Comparison of ENCODE assay signal across 10 cellular contexts in the genomic region with DNA sequence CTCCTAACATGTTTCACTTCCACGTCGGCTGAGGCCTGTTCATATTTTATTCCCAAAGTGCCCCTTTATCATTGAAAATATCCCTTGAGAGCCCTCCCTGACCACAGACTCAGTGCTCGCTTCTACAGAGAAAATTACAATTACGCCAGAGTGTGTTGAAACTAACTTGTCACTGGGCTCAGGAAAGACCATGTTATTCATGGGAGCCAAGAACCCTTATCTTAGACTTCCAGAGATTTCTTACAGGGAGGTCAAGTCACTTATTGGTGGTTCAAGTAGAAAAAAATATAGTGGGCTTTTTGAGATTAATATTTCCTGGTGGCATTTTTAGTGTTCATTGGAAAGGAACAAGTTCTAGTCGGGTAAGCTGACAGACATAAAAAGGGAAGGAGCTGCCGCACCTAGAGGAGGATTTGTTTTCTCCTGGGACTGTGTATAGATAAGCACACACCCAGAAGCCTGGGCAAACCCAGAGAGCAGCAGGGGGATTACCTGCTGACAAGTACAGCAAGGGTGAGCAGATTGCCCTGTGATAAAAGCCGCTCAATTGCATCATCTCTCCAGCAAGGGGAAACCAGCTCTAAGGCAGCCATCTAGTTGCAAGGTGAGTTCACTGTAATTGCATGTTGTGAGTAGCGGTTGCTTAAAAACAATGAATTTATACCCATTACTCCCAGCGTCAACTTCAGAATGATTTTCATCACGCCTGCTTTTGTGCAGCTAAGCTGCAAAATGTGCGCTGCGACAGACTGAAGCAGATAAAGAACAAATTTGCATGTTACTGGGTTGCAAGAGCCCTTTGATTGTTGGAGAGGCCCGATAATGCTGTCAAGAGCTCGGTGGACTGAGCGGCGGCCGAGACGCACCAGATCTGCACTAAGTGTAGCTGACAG. TPM values are rescaled to one million over a fixed set of nuclear protein-coding genes. Genes with fewer than 3 reads are reported as not detected.
DNase-seq lines count a peak whose midpoint lies in the region; ATAC-seq, FAIRE-seq and TF ChIP-seq lines count a peak whose summit lies in the region.
"Had no signal": no experiment of that assay in that cellular context is flagged by ENCODE, and none has a peak within 500 bp of the region (broad histone marks: within the 10 kb centered on the region; RNA-seq: fewer than 3 reads in every experiment).

No MANE protein-coding gene starts in this region.

- H3K4me3 ChIP-seq in K562 (no peak overlapping the region), smooth muscle cell (peak overlapping the region; percentile 28), gastroesophageal sphincter (no peak overlapping the region)
- H3K4me3 ChIP-seq: SK-N-MC had no signal

- POLR2A ChIA-PET in K562 (lab: Yijun Ruan, JAX) = interaction anchor here (1.9 to 2.5 kb wide), 2 partner anchors 11 to 184 kb away, joined by 4 to 9 read pairs; no protein-coding TSS in a partner anchor

- TF ChIP-seq RAD21 in Ishikawa (IDR thresholded peaks at IDR 0.05; ENCODE audit: low read depth) (no peak), K562 (CRISPR knock-in tag; conservative IDR thresholded peaks at IDR 0.05 in 1 of 2, IDR thresholded peaks at IDR 0.05 in 1 of 2) (peak in 1 of 2 experiments; percentile 28; a peak in 1 of 4 replicates)

- peaks cover 12% of the 10 kb centered on the region for H3F3A ChIP-seq in smooth muscle cell (ENCODE audit: low read depth)

- BruUV-seq in K562 (replicated peaks; lab: Mats Ljungman, UMichigan) = no TSS peak

- CTCF ChIA-PET in K562 (lab: Yijun Ruan, JAX; ENCODE audit: low intra/inter-chr PET ratio) = interaction anchor here (0.6 kb wide), 1 partner anchor 251 kb away, joined by 4 read pairs; no protein-coding TSS in a partner anchor

- TF ChIP-seq POLR2A in K562 (conservative IDR thresholded peaks at IDR 0.05) (no peak), gastroesophageal sphincter (IDR thresholded peaks at IDR 0.05) (no peak)

- 0% methylated on average over 18 of the region's 18 CpGs for WGBS in K562 (ENCODE audit: insufficient coverage, low coverage, missing lambda C conversion rate)
- WGBS in smooth muscle cell (ENCODE audit: low lambda C conversion rate) = 40% methylated on average over 18 of the region's 18 CpGs
- 75 to 78% methylated on average over 14 to 15 of the region's 18 CpGs for WGBS in gastroesophageal sphincter (ENCODE audit: low coverage in 1 of 2), 2 donors

- TF ChIP-seq EP300 in Ishikawa (IDR thresholded peaks at IDR 0.05; ENCODE audit: borderline replicate concordance) (no peak), K562 (IDR thresholded peaks at IDR 0.05; ENCODE audit: low read length) (peak; percentile 56), gastroesophageal sphincter (IDR thresholded peaks at IDR 0.05) (no peak)

- ATAC-seq in Right ventricle myocardium superior (ENCODE audit: poor library complexity) (peak; percentile 87), K562 (peak; percentile 91), gastroesophageal sphincter (no peak)

- no peak for FAIRE-seq in K562 (lab: Jason Lieb, UNC)
- FAIRE-seq: G401.6 had no signal

- H3K4me2 ChIP-seq in K562 (ENCODE audit: insufficient read depth, low read length) = peak overlapping the region; percentile 67
- H3K4me2 ChIP-seq in smooth muscle cell = peak overlapping the region; percentile 71

- intact Hi-C loops in Right ventricle myocardium superior (cut with DNase I) = no loop called here
- intact Hi-C loops in cardiac septum (cut with DNase I) = no loop called here
- intact Hi-C loops in K562 (cut with micrococcal nuclease) = loop anchor here (10.0 kb wide), 2 partner anchors 522 to 972 kb away; no protein-coding TSS in a partner anchor
- intact Hi-C loops in activated T-helper 1 cell treated with anti-CD3 and anti-CD28 coated beads, Interleukin-12 subunit alpha, Interleukin-12 subunit beta, Interleukin-2, Interleukin-4 antibody, amounts not matched to agents 30 ng/mL and 10 ng/mL and 1 ng/mL, durations not matched to agents 14 hours and 24 hours and 36 hours (cut with micrococcal nuclease) = no loop called here

- DNase-seq in Right ventricle myocardium superior = peak; percentile 47
- DNase-seq in cardiac septum (ENCODE audit: low spot score) = no peak
- peak; percentile 5 to 64 (median 28) for DNase-seq in K562 (ENCODE audit: extremely low read depth in 1 of 4, low spot score in 3 of 4)
- DNase-seq in smooth muscle cell (lab: John Stamatoyannopoulos, UW; ENCODE audit: unreplicated experiment) = no peak
- no peak for DNase-seq in activated T-helper 1 cell treated with anti-CD3 and anti-CD28 coated beads, Interleukin-12 subunit alpha, Interleukin-12 subunit beta, Interleukin-2, Interleukin-4 antibody, amounts not matched to agents 30 ng/mL and 10 ng/mL and 1 ng/mL, durations not matched to agents 14 hours and 24 hours and 36 hours (ENCODE audit: low spot score)
- DNase-seq in GDM1 (lab: John Stamatoyannopoulos, UW) = no peak

- peaks cover 0 to 6% of the 10 kb centered on the region in 2 experiments; a peak in 4 of 5 replicates for H3K4me1 ChIP-seq in K562 (replicated peaks in 1 of 2; ENCODE audit: control insufficient read depth in 2 of 2, insufficient read depth in 2 of 2, low read length in 2 of 2)
- H3K4me1 ChIP-seq in smooth muscle cell (ENCODE audit: low read depth) = peaks cover 12% of the 10 kb centered on the region
- no peaks in the 10 kb centered on the region for H3K4me1 ChIP-seq in gastroesophageal sphincter

- H3K4me3 Mint-ChIP-seq in activated T-helper 1 cell treated with anti-CD3 and anti-CD28 coated beads, Interleukin-12 subunit alpha, Interleukin-12 subunit beta, Interleukin-2, Interleukin-4 antibody, amounts not matched to agents 30 ng/mL and 10 ng/mL and 1 ng/mL, durations not matched to agents 14 hours and 24 hours and 36 hours = no peak overlapping the region

- in situ Hi-C loops in K562 (cut with MboI) = no loop called here

- no peak overlapping the region; a peak in 1 of 4 replicates for H3K9ac ChIP-seq in K562 (ENCODE audit: insufficient read depth in 1 of 2, low read depth in 2 of 2, low read length in 2 of 2)
- no peak overlapping the region for H3K9ac ChIP-seq in smooth muscle cell (ENCODE audit: low read depth)

- no peak overlapping the region for H3K27ac Mint-ChIP-seq in activated T-helper 1 cell treated with anti-CD3 and anti-CD28 coated beads, Interleukin-12 subunit alpha, Interleukin-12 subunit beta, Interleukin-2, Interleukin-4 antibody, amounts not matched to agents 30 ng/mL and 10 ng/mL and 1 ng/mL, durations not matched to agents 14 hours and 24 hours and 36 hours

- no peaks in the 10 kb centered on the region for H3K9me1 ChIP-seq in K562 (ENCODE audit: control insufficient read depth, insufficient read depth, low read length)

- H3K4me1 Mint-ChIP-seq in activated T-helper 1 cell treated with anti-CD3 and anti-CD28 coated beads, Interleukin-12 subunit alpha, Interleukin-12 subunit beta, Interleukin-2, Interleukin-4 antibody, amounts not matched to agents 30 ng/mL and 10 ng/mL and 1 ng/mL, durations not matched to agents 14 hours and 24 hours and 36 hours (ENCODE audit: low read depth) = peaks cover 15% of the 10 kb centered on the region

- no peaks in the 10 kb centered on the region for H3K79me2 ChIP-seq in K562 (ENCODE audit: control insufficient read depth, insufficient read depth, low read length)
- H3K79me2 ChIP-seq in smooth muscle cell (ENCODE audit: low read depth) = no peaks in the 10 kb centered on the region

- H3K36me3 ChIP-seq in K562 (ENCODE audit: control insufficient read depth, insufficient read depth, low read length) (no peaks in the 10 kb centered on the region), smooth muscle cell (ENCODE audit: low read depth) (no peaks in the 10 kb centered on the region), gastroesophageal sphincter (no peaks in the 10 kb centered on the region)

- H3K9me3 ChIP-seq in K562 (replicated peaks; ENCODE audit: control insufficient read depth, insufficient read depth, low read depth, low read length) = no peaks in the 10 kb centered on the region
- H3K9me3 ChIP-seq in smooth muscle cell (replicated peaks; ENCODE audit: low read depth) = no peaks in the 10 kb centered on the region
- no peaks in the 10 kb centered on the region for H3K9me3 ChIP-seq in gastroesophageal sphincter

- H4K20me1 ChIP-seq in K562 (replicated peaks; ENCODE audit: control insufficient read depth, insufficient read depth, low read length) (no peaks in the 10 kb centered on the region), smooth muscle cell (ENCODE audit: low read depth) (no peaks in the 10 kb centered on the region)

- H2AFZ ChIP-seq in K562 (ENCODE audit: low read depth, low read length) (no peak overlapping the region), smooth muscle cell (ENCODE audit: low read depth) (peak overlapping the region; percentile 71)

- TF ChIP-seq CTCF in K562 (IDR thresholded peaks at IDR 0.05 in 2 of 3, conservative IDR thresholded peaks at IDR 0.05 in 1 of 3; ENCODE audit: insufficient read depth in 2 of 3, low read depth in 1 of 3, low read length in 3 of 3) = no peak
- TF ChIP-seq CTCF in smooth muscle cell (IDR thresholded peaks at IDR 0.05; ENCODE audit: borderline replicate concordance, insufficient read depth, poor library complexity, severe bottlenecking) = no peak
- TF ChIP-seq CTCF in gastroesophageal sphincter (IDR thresholded peaks at IDR 0.05) = no peak

- H3K27me3 Mint-ChIP-seq in activated T-helper 1 cell treated with anti-CD3 and anti-CD28 coated beads, Interleukin-12 subunit alpha, Interleukin-12 subunit beta, Interleukin-2, Interleukin-4 antibody, amounts not matched to agents 30 ng/mL and 10 ng/mL and 1 ng/mL, durations not matched to agents 14 hours and 24 hours and 36 hours (ENCODE audit: insufficient read depth) = peaks cover 2% of the 10 kb centered on the region

- no peaks in the 10 kb centered on the region for H3K36me3 Mint-ChIP-seq in activated T-helper 1 cell treated with anti-CD3 and anti-CD28 coated beads, Interleukin-12 subunit alpha, Interleukin-12 subunit beta, Interleukin-2, Interleukin-4 antibody, amounts not matched to agents 30 ng/mL and 10 ng/mL and 1 ng/mL, durations not matched to agents 14 hours and 24 hours and 36 hours (ENCODE audit: low read depth)

- no peak overlapping the region for H3K27ac ChIP-seq in K562 (ENCODE audit: extremely low read depth, low read depth, low read length)
- H3K27ac ChIP-seq in smooth muscle cell (ENCODE audit: low read depth) = no peak overlapping the region
- no peak overlapping the region for H3K27ac ChIP-seq in gastroesophageal sphincter
- H3K27ac ChIP-seq: SK-N-MC had no signal

- no peaks in the 10 kb centered on the region for H3K9me3 Mint-ChIP-seq in activated T-helper 1 cell treated with anti-CD3 and anti-CD28 coated beads, Interleukin-12 subunit alpha, Interleukin-12 subunit beta, Interleukin-2, Interleukin-4 antibody, amounts not matched to agents 30 ng/mL and 10 ng/mL and 1 ng/mL, durations not matched to agents 14 hours and 24 hours and 36 hours

- H3K27me3 ChIP-seq in K562 (ENCODE audit: control insufficient read depth in 2 of 2, insufficient read depth in 2 of 2, low read length in 2 of 2) = no peaks in the 10 kb centered on the region
- H3K27me3 ChIP-seq in smooth muscle cell (ENCODE audit: low read depth) = peaks cover 10% of the 10 kb centered on the region
- H3K27me3 ChIP-seq in gastroesophageal sphincter = no peaks in the 10 kb centered on the region

RNA-seq across cellular contexts. Expression of a gene that starts 46.2 kb away (rescaled TPM):
- total RNA-seq in Right ventricle myocardium superior = 0.22 TPM
- total RNA-seq in cardiac septum = 0.22 TPM
- total RNA-seq in K562 (2011; cell fraction: chromatin; rRNA removed; ENCODE audit: low replicate concordance) = 0.65 TPM in 1 of 2 replicates, not detected in the other
- under 0.01 and 0.26 TPM in 2 replicates for total RNA-seq in K562 (2011; cell fraction: nucleolus; rRNA removed)
- total RNA-seq in K562 (2011; cell fraction: nucleoplasm; rRNA removed) = 0.23 TPM in 1 of 2 replicates, not detected in the other
- total RNA-seq in K562 (2014; rRNA removed) = 0.32 and 0.49 TPM in 2 replicates
- total RNA-seq in K562 (2014; rRNA removed; fragmentation: Illumina TruSeq; extraction: Trizol) = 0.61 and 0.73 TPM in 2 replicates
- total RNA-seq in K562 (2015; rRNA removed; fragmentation: Illumina TruSeq; extraction: Trizol) = 0.75 and 0.83 TPM in 2 replicates
- 0.34 and 0.66 TPM in 2 replicates for total RNA-seq in K562 (2021)
- 0.11 and 0.15 TPM in 2 replicates for polyA plus RNA-seq in K562 (2011; rRNA removed)
- 0.01 TPM in 1 of 2 replicates, not detected in the other for polyA plus RNA-seq in K562 (2011; cell fraction: cytosol; rRNA removed)
- polyA plus RNA-seq in K562 (2011; cell fraction: nucleus; rRNA removed) = 0.21 and 0.24 TPM in 2 replicates
- polyA plus RNA-seq in K562 (2012) = 0.29 and 0.86 TPM in 2 replicates
- polyA plus RNA-seq in K562 (2014; fragmentation: Illumina TruSeq; extraction: Trizol) = 0.39 and 0.80 TPM in 2 replicates
- under 1 TPM; 0.23 to 0.38 TPM for polyA plus RNA-seq in K562 (2014; fragmentation: Nextera tagmentation; extraction: Ambion mirVana)
- 0.55 and 0.57 TPM in 2 replicates for polyA plus RNA-seq in K562 (2014; rRNA removed)
- polyA minus RNA-seq in K562 (2011; rRNA and poly(A)+ RNA removed) = 0.03 TPM in 1 of 2 replicates, not detected in the other
- not detected in 2 replicates for polyA minus RNA-seq in K562 (2011; cell fraction: cytosol; rRNA and poly(A)+ RNA removed)
- polyA minus RNA-seq in K562 (2011; cell fraction: nucleus; rRNA and poly(A)+ RNA removed) = under 0.01 and 0.22 TPM in 2 replicates
- 0.09 TPM in 1 of 2 replicates, not detected in the other for total RNA-seq in smooth muscle cell
- polyA plus RNA-seq in smooth muscle cell = 0.10 and 0.31 TPM in 2 replicates
- under 1 TPM; 0.13 to 0.31 (median 0.21) TPM for total RNA-seq in gastroesophageal sphincter
- total RNA-seq in activated T-helper 1 cell treated with anti-CD3 and anti-CD28 coated beads, Interleukin-12 subunit alpha, Interleukin-12 subunit beta, Interleukin-2, Interleukin-4 antibody, amounts not matched to agents 30 ng/mL and 10 ng/mL and 1 ng/mL, durations not matched to agents 14 hours and 24 hours and 36 hours = not detected in 2 replicates

Comparison
In these comparisons a context has a peak if more than half of its experiments do, and no peak if none do; other contexts are left out.
1. DNase-seq: peak in Right ventricle myocardium superior (single experiment) and K562 (4 of 4); none in cardiac septum (single experiment), smooth muscle cell (single experiment), activated T-helper 1 cell treated with anti-CD3 and anti-CD28 coated beads, Interleukin-12 subunit alpha, Interleukin-12 subunit beta, Interleukin-2, Interleukin-4 antibody, amounts not matched to agents 30 ng/mL and 10 ng/mL and 1 ng/mL, durations not matched to agents 14 hours and 24 hours and 36 hours (single experiment) and GDM1 (single experiment).